18 cellular contexts compared by ENCODE assay signal in genomic region chr3:143309622-143310190, GRCh38.
DNase-seq lines count a peak whose midpoint lies in the region; ATAC-seq and TF ChIP-seq lines count a peak whose summit lies in the region.
"Had no signal": no experiment of that assay in that cellular context is flagged by ENCODE, and none has a peak within 500 bp of the region (broad histone marks: within the 10 kb centered on the region; RNA-seq: fewer than 3 reads in every experiment).

No MANE protein-coding gene starts in this region.

- H3K27ac ChIP-seq in testis: no peak overlapping the region
- H3K27ac ChIP-seq in suprapubic skin: no peak overlapping the region
- H3K27ac ChIP-seq: 22Rv1, Peyer's patch had no signal

- H3K9me3 Mint-ChIP-seq in nephron: no peaks in the 10 kb centered on the region
- H3K9me3 Mint-ChIP-seq: CD4-positive, CD25-positive, alpha-beta regulatory T cell; H9 had no signal

- TF ChIP-seq CTCF in nephron (IDR thresholded peaks at IDR 0.05; ENCODE audit: unreplicated experiment in 3 of 3): no peak
- TF ChIP-seq CTCF in testis (IDR thresholded peaks at IDR 0.05): no peak
- TF ChIP-seq CTCF in suprapubic skin (IDR thresholded peaks at IDR 0.05): no peak

- H3K27ac Mint-ChIP-seq in nephron: peak overlapping the region; percentile 81 to 94 (median 89)
- H3K27ac Mint-ChIP-seq: B cell, H9 had no signal

- no peak for TF ChIP-seq EP300 in suprapubic skin (IDR thresholded peaks at IDR 0.05)

- H3K4me1 Mint-ChIP-seq in nephron: peaks cover 67% of the 10 kb centered on the region
- H3K4me1 Mint-ChIP-seq: B cell had no signal

- intact Hi-C loops in testis (cut with DNase I; ENCODE audit: low total_unique reads): no loop called here

- H3K36me3 ChIP-seq in testis (ENCODE audit: low read depth, missing control alignments) (no peaks in the 10 kb centered on the region), suprapubic skin (no peaks in the 10 kb centered on the region)
- H3K36me3 ChIP-seq: Peyer's patch had no signal

- no peaks in the 10 kb centered on the region for H3K9me3 ChIP-seq in testis
- H3K9me3 ChIP-seq in suprapubic skin: no peaks in the 10 kb centered on the region
- H3K9me3 ChIP-seq: Peyer's patch had no signal

- H3K4me1 ChIP-seq in testis: peaks cover 11% of the 10 kb centered on the region
- peaks cover 2% of the 10 kb centered on the region for H3K4me1 ChIP-seq in suprapubic skin

- H3K4me3 ChIP-seq in testis (no peak overlapping the region), suprapubic skin (no peak overlapping the region)
- H3K4me3 ChIP-seq: Peyer's patch had no signal

- no peak for TF ChIP-seq POLR2A in testis (IDR thresholded peaks at IDR 0.05)
- TF ChIP-seq POLR2A in suprapubic skin (IDR thresholded peaks at IDR 0.05): no peak

- no peaks in the 10 kb centered on the region for H3K27me3 ChIP-seq in testis
- H3K27me3 ChIP-seq in suprapubic skin: no peaks in the 10 kb centered on the region
- H3K27me3 ChIP-seq: Peyer's patch had no signal

- DNase-seq in DMS 273 (lab: John Stamatoyannopoulos, UW; ENCODE audit: unreplicated experiment) (peak; percentile 25), DMS 273 treated with DMSO at 0.1 percent for 48 hours (lab: John Stamatoyannopoulos, UW) (no peak), fibroblast of gingiva (ENCODE audit: low read depth) (peak; percentile 22), testis (peak; percentile 48), NCI-H345 (lab: John Stamatoyannopoulos, UW) (no peak), suprapubic skin (ENCODE audit: low spot score in 2 of 2) (no peak)
- DNase-seq: CD4-positive, CD25-positive, alpha-beta regulatory T cell; H9; NCI-H1105 treated with DMSO at 0.1 percent for 48 hours; NCI-H187; NCI-H510A; NCI-H774; Peyer's patch; SHP77 treated with DMSO at 0.1 percent for 48 hours had no signal

- ATAC-seq in GM21529 (IDR thresholded peaks at IDR 0.05; ENCODE audit: unreplicated experiment): no peak

- peak overlapping the region in 1 of 3 experiments; percentile 11 for H3K4me3 Mint-ChIP-seq in nephron
- H3K4me3 Mint-ChIP-seq: B cell; CD4-positive, CD25-positive, alpha-beta regulatory T cell; H9 had no signal

- H3K36me3 Mint-ChIP-seq in nephron (ENCODE audit: low read depth): no peaks in the 10 kb centered on the region
- H3K36me3 Mint-ChIP-seq: CD4-positive, CD25-positive, alpha-beta regulatory T cell had no signal

- WGBS in testis, 2 donors: 63 to 64% methylated on average over 3 of the region's 3 CpGs
- 57% methylated on average over 3 of the region's 3 CpGs for WGBS in suprapubic skin

- no peaks in the 10 kb centered on the region for H3K27me3 Mint-ChIP-seq in nephron (ENCODE audit: low read depth)
- H3K27me3 Mint-ChIP-seq: B cell; CD4-positive, CD25-positive, alpha-beta regulatory T cell had no signal

Comparison
In these comparisons a context has a peak if more than half of its experiments do, and no peak if none do; other contexts are left out.
1. DNase-seq: peak in DMS 273 (single experiment), fibroblast of gingiva (single experiment) and testis (single experiment); none in DMS 273 treated with DMSO at 0.1 percent for 48 hours (single experiment), NCI-H345 (single experiment) and suprapubic skin (0 of 2).